In genomic region chr15:53978248-53978906, GRCh38 we compare ENCODE assay signal across 8 cellular contexts. TPM values are rescaled to one million over a fixed set of nuclear protein-coding genes. Genes with fewer than 3 reads are reported as not detected.
DNase-seq lines count a peak whose midpoint lies in the region; ATAC-seq and TF ChIP-seq lines count a peak whose summit lies in the region.

Gene UNC13C (plus strand): TSS chr15:53978441. CDS start chr15:54012904, 34,463 bp downstream.

- peak; percentile 39 for ATAC-seq in left ventricle myocardium superior
- no peak for ATAC-seq in HG03460 (IDR thresholded peaks at IDR 0.05; ENCODE audit: unreplicated experiment)

- DNase-seq in H7, result peak; percentile 47
- DNase-seq in SK-N-MC (ENCODE audit: low read depth, low spot score), result no peak
- peak; percentile 31 for DNase-seq in left ventricle myocardium superior
- peak; percentile 5 for DNase-seq in prostate gland (ENCODE audit: low spot score)
- no peak for DNase-seq in activated CD8-positive, alpha-beta memory T cell treated with anti-CD3 and anti-CD28 coated beads, Interleukin-2, amount 50 U/mL, for 4 hours
- no peak for DNase-seq in NCI-H226
- no peak for DNase-seq in HUDEP-2 (lab: John Stamatoyannopoulos, UW; ENCODE audit: unreplicated experiment in 76 of 76)

- under 1% methylated on average over 25 of the region's 30 CpGs for WGBS in prostate gland

- H3K4me3 ChIP-seq in H7 (ENCODE audit: insufficient read depth, low read depth, low read length) (peak within 1 kb of the TSS; percentile 13; the same call in 1 of the 2 replicates), SK-N-MC (peak within 1 kb of the TSS; percentile 58), prostate gland (peak within 1 kb of the TSS; percentile 4 to 20)

- intact Hi-C loops in left ventricle myocardium superior (cut with micrococcal nuclease), result no loop called here
- intact Hi-C loops in prostate gland (cut with DNase I), result no loop called here

- H3K9me3 ChIP-seq in SK-N-MC (ENCODE audit: low read depth, low read length), result no peaks in the 10 kb centered on the region
- H3K9me3 ChIP-seq in prostate gland, result no peaks in the 10 kb centered on the region

- H3K36me3 ChIP-seq in H7 (replicated peaks; ENCODE audit: control insufficient read depth, insufficient read depth, low read length), result no peaks in the 10 kb centered on the region
- no peaks in the 10 kb centered on the region for H3K36me3 ChIP-seq in SK-N-MC (ENCODE audit: insufficient read depth, low read length)
- H3K36me3 ChIP-seq in prostate gland, result no peaks in the 10 kb centered on the region

- H3K27ac ChIP-seq in SK-N-MC, result no peak within 1 kb of the TSS
- H3K27ac ChIP-seq in prostate gland, result no peak within 1 kb of the TSS

- no peak for TF ChIP-seq POLR2A in prostate gland (IDR thresholded peaks at IDR 0.05)

- H3K27me3 ChIP-seq in H7 (ENCODE audit: control insufficient read depth, insufficient read depth, low read length) (peaks cover 17% of the 10 kb centered on the region), prostate gland (replicated peaks; ENCODE audit: insufficient read depth) (no peaks in the 10 kb centered on the region)

- no peaks in the 10 kb centered on the region for H3K4me1 ChIP-seq in prostate gland (replicated peaks)

- H3K9ac ChIP-seq in SK-N-MC (ENCODE audit: insufficient read length), result no peak within 1 kb of the TSS

- TF ChIP-seq CTCF in prostate gland (IDR thresholded peaks at IDR 0.05), result no peak

RNA-seq across cellular contexts. Expression of gene UNC13C, which starts in this region (rescaled TPM):
- total RNA-seq in H7 (2014; rRNA removed; shearing (Covaris generic)), result 0.03 TPM in 1 of 2 replicates, not detected in the other
- total RNA-seq in left ventricle myocardium superior (0.07 TPM), prostate gland (1 to 10 TPM in 1 of 2 donors, not detected in 1; 3.6 TPM)

Comparison
In these comparisons a context has a peak if more than half of its experiments do, and no peak if none do; other contexts are left out.
1. Peak in DNase-seq and H3K4me3 ChIP-seq in H7; RNA of the gene not detected or under 1 TPM.
2. Peak in DNase-seq and ATAC-seq in left ventricle myocardium superior; RNA of the gene not detected or under 1 TPM.